ENCODE assay signal across 9 cellular contexts in genomic region chr2:31729442-31730092, GRCh38.
A peak's percentile ranks its signal among the peaks of the same experiment; 100 is the strongest.
DNase-seq lines count a peak whose midpoint lies in the region; ATAC-seq and TF ChIP-seq lines count a peak whose summit lies in the region.
"Had no signal": no experiment of that assay in that cellular context is flagged by ENCODE, and none has a peak within 500 bp of the region (broad histone marks: within the 10 kb centered on the region; RNA-seq: fewer than 3 reads in every experiment).

No MANE protein-coding gene starts in this region.

- DNase-seq in COR-L47 (lab: John Stamatoyannopoulos, UW): peak; percentile 9
- DNase-seq in HFFc6: peak; percentile 57
- DNase-seq in RPMI7951 (ENCODE audit: low read depth): peak; percentile 55
- peak; percentile 54 for DNase-seq in iPS DF 19.7 (ENCODE audit: low read depth, low spot score)
- DNase-seq in activated CD4-positive, alpha-beta T cell treated with anti-CD3 and anti-CD28 coated beads, Interleukin-2, amount 50 U/mL, for 48 hours: no peak
- no peak for DNase-seq in effector memory CD8-positive, alpha-beta T cell
- DNase-seq in left cardiac atrium: no peak
- DNase-seq: sigmoid colon had no signal

- H3K27me3 Mint-ChIP-seq in HFFc6 (ENCODE audit: insufficient read depth): no peaks in the 10 kb centered on the region; the same call in 1 of the 2 replicates
- peaks cover 17 to 46% of the 10 kb centered on the region in 2 donors for H3K27me3 Mint-ChIP-seq in effector memory CD8-positive, alpha-beta T cell

- H3K4me1 Mint-ChIP-seq in HFFc6 (ENCODE audit: low read depth): no peaks in the 10 kb centered on the region; the same call in 1 of the 2 replicates
- no peaks in the 10 kb centered on the region for H3K4me1 Mint-ChIP-seq in effector memory CD8-positive, alpha-beta T cell (ENCODE audit: low read depth in 2 of 2)

- TF ChIP-seq CTCF in HFFc6 (IDR thresholded peaks at IDR 0.05): peak; percentile 77

- no peak overlapping the region for H3K4me3 Mint-ChIP-seq in HFFc6
- no peak overlapping the region for H3K4me3 Mint-ChIP-seq in effector memory CD8-positive, alpha-beta T cell

- no peaks in the 10 kb centered on the region for H3K36me3 Mint-ChIP-seq in HFFc6 (ENCODE audit: low read depth)
- no peaks in the 10 kb centered on the region for H3K36me3 Mint-ChIP-seq in effector memory CD8-positive, alpha-beta T cell (ENCODE audit: insufficient read depth)

- no peak for ATAC-seq in GM21737 (IDR thresholded peaks at IDR 0.05; ENCODE audit: unreplicated experiment)
- no peak for ATAC-seq in effector memory CD8-positive, alpha-beta T cell (replicated peaks)
- ATAC-seq in left cardiac atrium: no peak

- H3K27ac Mint-ChIP-seq in HFFc6: no peak overlapping the region
- H3K27ac Mint-ChIP-seq in effector memory CD8-positive, alpha-beta T cell: no peak overlapping the region

- no peaks in the 10 kb centered on the region for H3K9me3 Mint-ChIP-seq in HFFc6
- H3K9me3 Mint-ChIP-seq in effector memory CD8-positive, alpha-beta T cell: peaks cover 0 to 2% of the 10 kb centered on the region in 2 donors

- intact Hi-C loops in left cardiac atrium (cut with DNase I): no loop called here

Comparison
In these comparisons a context has a peak if more than half of its experiments do, and no peak if none do; other contexts are left out.
1. DNase-seq: peak in COR-L47 (single experiment), HFFc6 (single experiment), RPMI7951 (single experiment) and iPS DF 19.7 (single experiment); none in activated CD4-positive, alpha-beta T cell treated with anti-CD3 and anti-CD28 coated beads, Interleukin-2, amount 50 U/mL, for 48 hours (0 of 2), effector memory CD8-positive, alpha-beta T cell (0 of 3) and left cardiac atrium (single experiment).